20 cellular contexts compared by ENCODE assay signal in genomic region chr11:14886509-14886908, GRCh38. TPM values are rescaled to one million over a fixed set of nuclear protein-coding genes. Genes with fewer than 3 reads are reported as not detected.
DNase-seq lines count a peak whose midpoint lies in the region; ATAC-seq and TF ChIP-seq lines count a peak whose summit lies in the region.
"Had no signal": no experiment of that assay in that cellular context is flagged by ENCODE, and none has a peak within 500 bp of the region (broad histone marks: within the 10 kb centered on the region; RNA-seq: fewer than 3 reads in every experiment).

No MANE protein-coding gene starts in this region.

- POLR2A ChIA-PET in activated CD4-positive, alpha-beta T cell treated with anti-CD3 and anti-CD28 coated beads, Interleukin-2, amount 10 ng/mL, durations not matched to agents 7 days and 5 days (lab: Charles Lee), result no interaction called here

- peaks cover 30% of the 10 kb centered on the region for H3K4me1 Mint-ChIP-seq in activated CD4-positive, alpha-beta T cell treated with anti-CD3 and anti-CD28 coated beads, Interleukin-2, amount 10 ng/mL, durations not matched to agents 7 days and 5 days
- peaks cover 30% of the 10 kb centered on the region for H3K4me1 Mint-ChIP-seq in activated T-helper 17 cell treated with anti-CD3 and anti-CD28 coated beads, Interleukin-2, amount 50 U/mL, for 72 hours

- no peaks in the 10 kb centered on the region for H3K36me3 ChIP-seq in lower lobe of right lung
- H3K36me3 ChIP-seq in stomach, result peaks cover 0 to 6% (median 1%) of the 10 kb centered on the region in 4 donors
- H3K36me3 ChIP-seq in testis (ENCODE audit: low read depth, missing control alignments), result no peaks in the 10 kb centered on the region
- H3K36me3 ChIP-seq: HAP-1 had no signal

- no peak overlapping the region for H3K4me3 ChIP-seq in lower lobe of right lung
- no peak overlapping the region for H3K4me3 ChIP-seq in stomach
- H3K4me3 ChIP-seq in testis, result no peak overlapping the region
- H3K4me3 ChIP-seq: GM23248, HAP-1 had no signal

- CTCF ChIA-PET in activated CD4-positive, alpha-beta T cell treated with anti-CD3 and anti-CD28 coated beads, Interleukin-2, amount 10 ng/mL, durations not matched to agents 7 days and 5 days (lab: Charles Lee), result no interaction called here

- no peak for DNase-seq in activated CD4-positive, alpha-beta T cell treated with anti-CD3 and anti-CD28 coated beads, Interleukin-2, amount 10 ng/mL, durations not matched to agents 7 days and 5 days
- DNase-seq in activated CD4-positive, alpha-beta T cell treated with anti-CD3 and anti-CD28 coated beads, Interleukin-2, amount 50 U/mL, for 1 hour, result no peak
- no peak for DNase-seq in lower lobe of right lung
- no peak for DNase-seq in stomach
- DNase-seq in testis, result no peak
- no peak for DNase-seq in activated CD8-positive, alpha-beta memory T cell treated with anti-CD3 and anti-CD28 coated beads, Interleukin-2, amount 50 U/mL, for 48 hours
- DNase-seq: COR-L47, DMS153, GF-D8, GM23248, NCI-H1417, NCI-H187 treated with DMSO at 0.1 percent for 48 hours, NCI-H2227 treated with DMSO at 0.1 percent for 48 hours, NCI-H510A treated with DMSO at 0.1 percent for 48 hours, NCI-H774 had no signal

- H3K9me3 ChIP-seq in lower lobe of right lung, result no peaks in the 10 kb centered on the region
- H3K9me3 ChIP-seq in stomach, result no peaks in the 10 kb centered on the region
- no peaks in the 10 kb centered on the region for H3K9me3 ChIP-seq in testis
- H3K9me3 ChIP-seq: HAP-1 had no signal

- H3K27ac Mint-ChIP-seq in activated CD4-positive, alpha-beta T cell treated with anti-CD3 and anti-CD28 coated beads, Interleukin-2, amount 10 ng/mL, durations not matched to agents 7 days and 5 days, result peak overlapping the region; percentile 10
- H3K27ac Mint-ChIP-seq in activated T-helper 17 cell treated with anti-CD3 and anti-CD28 coated beads, Interleukin-2, amount 50 U/mL, for 72 hours, result peak overlapping the region; percentile 6

- intact Hi-C loops in lower lobe of right lung (cut with DNase I), result no loop called here
- intact Hi-C loops in stomach (cut with DNase I; ENCODE audit: low total_unique reads), result no loop called here
- intact Hi-C loops in testis (cut with DNase I; ENCODE audit: low total_unique reads), result no loop called here

- no peaks in the 10 kb centered on the region for H3K27me3 ChIP-seq in lower lobe of right lung (ENCODE audit: low read depth)
- H3K27me3 ChIP-seq in stomach, result no peaks in the 10 kb centered on the region
- no peaks in the 10 kb centered on the region for H3K27me3 ChIP-seq in testis

- H3K27ac ChIP-seq in lower lobe of right lung (no peak overlapping the region), stomach (peak overlapping the region in 3 of 5 donors; percentile 20 to 65 (median 25)), testis (no peak overlapping the region)
- H3K27ac ChIP-seq: 22Rv1, GM23248 had no signal

- no peak for TF ChIP-seq POLR2A in stomach (IDR thresholded peaks at IDR 0.05)
- no peak for TF ChIP-seq POLR2A in testis (IDR thresholded peaks at IDR 0.05)

- no peak for ATAC-seq in activated T-helper 17 cell treated with anti-CD3 and anti-CD28 coated beads, Interleukin-2, amount 50 U/mL, for 72 hours (replicated peaks)
- ATAC-seq in lower lobe of right lung (peak; percentile 34 to 52), HG03432 (IDR thresholded peaks at IDR 0.05; ENCODE audit: unreplicated experiment) (no peak)

- H3K4me1 ChIP-seq in lower lobe of right lung (peaks cover 22% of the 10 kb centered on the region), stomach (peaks cover 19 to 59% (median 36%) of the 10 kb centered on the region in 4 donors), testis (peaks cover 3% of the 10 kb centered on the region)

- TF ChIP-seq CTCF in lower lobe of right lung (IDR thresholded peaks at IDR 0.05) (no peak), stomach (IDR thresholded peaks at IDR 0.05) (no peak), testis (IDR thresholded peaks at IDR 0.05) (no peak)

- TF ChIP-seq EP300 in stomach (IDR thresholded peaks at IDR 0.05), result no peak

- 32 to 52% (median 34%) methylated on average over 1 of the region's 1 CpG for WGBS in stomach, 5 donors
- 50 to 54% methylated on average over 1 of the region's 1 CpG for WGBS in testis, 2 donors

- H3K36me3 Mint-ChIP-seq in activated CD4-positive, alpha-beta T cell treated with anti-CD3 and anti-CD28 coated beads, Interleukin-2, amount 10 ng/mL, durations not matched to agents 7 days and 5 days (ENCODE audit: low read depth), result peaks cover 52% of the 10 kb centered on the region
- peaks cover 18% of the 10 kb centered on the region for H3K36me3 Mint-ChIP-seq in activated T-helper 17 cell treated with anti-CD3 and anti-CD28 coated beads, Interleukin-2, amount 50 U/mL, for 72 hours (ENCODE audit: low read depth)

- no peaks in the 10 kb centered on the region for H3K27me3 Mint-ChIP-seq in activated CD4-positive, alpha-beta T cell treated with anti-CD3 and anti-CD28 coated beads, Interleukin-2, amount 10 ng/mL, durations not matched to agents 7 days and 5 days
- H3K27me3 Mint-ChIP-seq in activated T-helper 17 cell treated with anti-CD3 and anti-CD28 coated beads, Interleukin-2, amount 50 U/mL, for 72 hours, result no peaks in the 10 kb centered on the region

- H3K4me3 Mint-ChIP-seq in activated CD4-positive, alpha-beta T cell treated with anti-CD3 and anti-CD28 coated beads, Interleukin-2, amount 10 ng/mL, durations not matched to agents 7 days and 5 days, result no peak overlapping the region
- H3K4me3 Mint-ChIP-seq in activated T-helper 17 cell treated with anti-CD3 and anti-CD28 coated beads, Interleukin-2, amount 50 U/mL, for 72 hours, result no peak overlapping the region
- H3K4me3 Mint-ChIP-seq: CD14-positive monocyte had no signal

- H3K9me3 Mint-ChIP-seq in activated CD4-positive, alpha-beta T cell treated with anti-CD3 and anti-CD28 coated beads, Interleukin-2, amount 10 ng/mL, durations not matched to agents 7 days and 5 days, result peaks cover 9% of the 10 kb centered on the region
- peaks cover 3% of the 10 kb centered on the region for H3K9me3 Mint-ChIP-seq in activated T-helper 17 cell treated with anti-CD3 and anti-CD28 coated beads, Interleukin-2, amount 50 U/mL, for 72 hours
- H3K9me3 Mint-ChIP-seq: CD14-positive monocyte had no signal

RNA-seq across cellular contexts. Expression of gene CYP2R1, which starts 5.5 kb away (rescaled TPM):
- 10 to 100 TPM; 15.5 to 16.1 TPM for total RNA-seq in activated CD4-positive, alpha-beta T cell treated with anti-CD3 and anti-CD28 coated beads, Interleukin-2, amount 10 ng/mL, durations not matched to agents 7 days and 5 days
- total RNA-seq in activated T-helper 17 cell treated with anti-CD3 and anti-CD28 coated beads, Interleukin-2, amount 50 U/mL, for 72 hours, result 10 to 100 TPM; 10.5 to 13.7 TPM
- total RNA-seq in lower lobe of right lung, result 12.3 TPM
- 100 to 1,000 TPM in 1 of 5 donors, 10 to 100 TPM in 4; 23.2 to 129 (median 38.2) TPM for total RNA-seq in stomach
- polyA plus RNA-seq in stomach, result 10 to 100 TPM; 31.2 to 35.1 (median 32.0) TPM
- 10 to 100 TPM; 34.8 to 54.3 TPM for total RNA-seq in testis
- 50.8 TPM for polyA plus RNA-seq in testis (ENCODE audit: insufficient read depth, low read depth, low replicate concordance)

Comparison
In these comparisons a context has a peak if more than half of its experiments do, and no peak if none do; other contexts are left out.
1. ATAC-seq: peak in lower lobe of right lung (2 of 2); none in activated T-helper 17 cell treated with anti-CD3 and anti-CD28 coated beads, Interleukin-2, amount 50 U/mL, for 72 hours (single experiment) and HG03432 (single experiment).
2. H3K27ac ChIP-seq: peak in stomach (3 of 5); none in lower lobe of right lung (single experiment) and testis (0 of 2).